In genomic region chr5:145859451-145859850, GRCh38 we compare ENCODE assay signal across 3 cellular contexts.
TF ChIP-seq lines count a peak whose summit lies in the region.

No MANE protein-coding gene starts in this region.

TF ChIP-seq in GM23338, 12 proteins besides CTCF, POLR2A, EP300 and RAD21 (continues in another document):
- TF ChIP-seq, protein P1, sequence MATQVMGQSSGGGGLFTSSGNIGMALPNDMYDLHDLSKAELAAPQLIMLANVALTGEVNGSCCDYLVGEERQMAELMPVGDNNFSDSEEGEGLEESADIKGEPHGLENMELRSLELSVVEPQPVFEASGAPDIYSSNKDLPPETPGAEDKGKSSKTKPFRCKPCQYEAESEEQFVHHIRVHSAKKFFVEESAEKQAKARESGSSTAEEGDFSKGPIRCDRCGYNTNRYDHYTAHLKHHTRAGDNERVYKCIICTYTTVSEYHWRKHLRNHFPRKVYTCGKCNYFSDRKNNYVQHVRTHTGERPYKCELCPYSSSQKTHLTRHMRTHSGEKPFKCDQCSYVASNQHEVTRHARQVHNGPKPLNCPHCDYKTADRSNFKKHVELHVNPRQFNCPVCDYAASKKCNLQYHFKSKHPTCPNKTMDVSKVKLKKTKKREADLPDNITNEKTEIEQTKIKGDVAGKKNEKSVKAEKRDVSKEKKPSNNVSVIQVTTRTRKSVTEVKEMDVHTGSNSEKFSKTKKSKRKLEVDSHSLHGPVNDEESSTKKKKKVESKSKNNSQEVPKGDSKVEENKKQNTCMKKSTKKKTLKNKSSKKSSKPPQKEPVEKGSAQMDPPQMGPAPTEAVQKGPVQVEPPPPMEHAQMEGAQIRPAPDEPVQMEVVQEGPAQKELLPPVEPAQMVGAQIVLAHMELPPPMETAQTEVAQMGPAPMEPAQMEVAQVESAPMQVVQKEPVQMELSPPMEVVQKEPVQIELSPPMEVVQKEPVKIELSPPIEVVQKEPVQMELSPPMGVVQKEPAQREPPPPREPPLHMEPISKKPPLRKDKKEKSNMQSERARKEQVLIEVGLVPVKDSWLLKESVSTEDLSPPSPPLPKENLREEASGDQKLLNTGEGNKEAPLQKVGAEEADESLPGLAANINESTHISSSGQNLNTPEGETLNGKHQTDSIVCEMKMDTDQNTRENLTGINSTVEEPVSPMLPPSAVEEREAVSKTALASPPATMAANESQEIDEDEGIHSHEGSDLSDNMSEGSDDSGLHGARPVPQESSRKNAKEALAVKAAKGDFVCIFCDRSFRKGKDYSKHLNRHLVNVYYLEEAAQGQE (IDR thresholded peaks at IDR 0.05; ENCODE audit: unreplicated experiment): no peak
- TF ChIP-seq ZNF114 (CRISPR knock-in tag; IDR thresholded peaks at IDR 0.05) (no peak), POLR2AphosphoS5 (IDR thresholded peaks at IDR 0.05; ENCODE audit: low read depth) (no peak), ETS1 (IDR thresholded peaks at IDR 0.05) (no peak), EZH2phosphoT487 (IDR thresholded peaks at IDR 0.05; ENCODE audit: unreplicated experiment) (no peak), STAT1 (IDR thresholded peaks at IDR 0.05; ENCODE audit: unreplicated experiment) (no peak), JUNB (IDR thresholded peaks at IDR 0.05; ENCODE audit: unreplicated experiment) (no peak), NANOG (IDR thresholded peaks at IDR 0.05; ENCODE audit: borderline replicate concordance) (no peak), CREB1 (CRISPR knock-in tag; IDR thresholded peaks at IDR 0.05; ENCODE audit: low read depth) (no peak)

TF ChIP-seq in HEK293, 187 proteins besides CTCF, POLR2A, EP300 and RAD21 (continued from another document):
- TF ChIP-seq ZBTB6 (tag by site-specific recombination; IDR thresholded peaks at IDR 0.05): no peak
- TF ChIP-seq ZNF366 (tag by site-specific recombination; conservative IDR thresholded peaks at IDR 0.05): no peak
- TF ChIP-seq KLF8 (tag by site-specific recombination; IDR thresholded peaks at IDR 0.05): no peak
- TF ChIP-seq ZBTB20 (tag by site-specific recombination; IDR thresholded peaks at IDR 0.05): no peak
- no peak for TF ChIP-seq ZNF155 (tag by site-specific recombination; IDR thresholded peaks at IDR 0.05)
TF ChIP-seq in HEK293: peak in this region for 2.

TF ChIP-seq in WTC11, 78 proteins besides CTCF, POLR2A, EP300 and RAD21 (continued from another document):
- TF ChIP-seq, protein P2, sequence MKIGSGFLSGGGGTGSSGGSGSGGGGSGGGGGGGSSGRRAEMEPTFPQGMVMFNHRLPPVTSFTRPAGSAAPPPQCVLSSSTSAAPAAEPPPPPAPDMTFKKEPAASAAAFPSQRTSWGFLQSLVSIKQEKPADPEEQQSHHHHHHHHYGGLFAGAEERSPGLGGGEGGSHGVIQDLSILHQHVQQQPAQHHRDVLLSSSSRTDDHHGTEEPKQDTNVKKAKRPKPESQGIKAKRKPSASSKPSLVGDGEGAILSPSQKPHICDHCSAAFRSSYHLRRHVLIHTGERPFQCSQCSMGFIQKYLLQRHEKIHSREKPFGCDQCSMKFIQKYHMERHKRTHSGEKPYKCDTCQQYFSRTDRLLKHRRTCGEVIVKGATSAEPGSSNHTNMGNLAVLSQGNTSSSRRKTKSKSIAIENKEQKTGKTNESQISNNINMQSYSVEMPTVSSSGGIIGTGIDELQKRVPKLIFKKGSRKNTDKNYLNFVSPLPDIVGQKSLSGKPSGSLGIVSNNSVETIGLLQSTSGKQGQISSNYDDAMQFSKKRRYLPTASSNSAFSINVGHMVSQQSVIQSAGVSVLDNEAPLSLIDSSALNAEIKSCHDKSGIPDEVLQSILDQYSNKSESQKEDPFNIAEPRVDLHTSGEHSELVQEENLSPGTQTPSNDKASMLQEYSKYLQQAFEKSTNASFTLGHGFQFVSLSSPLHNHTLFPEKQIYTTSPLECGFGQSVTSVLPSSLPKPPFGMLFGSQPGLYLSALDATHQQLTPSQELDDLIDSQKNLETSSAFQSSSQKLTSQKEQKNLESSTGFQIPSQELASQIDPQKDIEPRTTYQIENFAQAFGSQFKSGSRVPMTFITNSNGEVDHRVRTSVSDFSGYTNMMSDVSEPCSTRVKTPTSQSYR (CRISPR knock-in tag; IDR thresholded peaks at IDR 0.05): no peak
- TF ChIP-seq CREB1 (CRISPR knock-in tag; IDR thresholded peaks at IDR 0.05) (no peak), ZNF416 (CRISPR knock-in tag; IDR thresholded peaks at IDR 0.05) (no peak), ETV6 (CRISPR knock-in tag; IDR thresholded peaks at IDR 0.05) (no peak), ATF6 (CRISPR knock-in tag; IDR thresholded peaks at IDR 0.05) (no peak), EMX1 (CRISPR knock-in tag; IDR thresholded peaks at IDR 0.05) (no peak)
- TF ChIP-seq, protein P3, sequence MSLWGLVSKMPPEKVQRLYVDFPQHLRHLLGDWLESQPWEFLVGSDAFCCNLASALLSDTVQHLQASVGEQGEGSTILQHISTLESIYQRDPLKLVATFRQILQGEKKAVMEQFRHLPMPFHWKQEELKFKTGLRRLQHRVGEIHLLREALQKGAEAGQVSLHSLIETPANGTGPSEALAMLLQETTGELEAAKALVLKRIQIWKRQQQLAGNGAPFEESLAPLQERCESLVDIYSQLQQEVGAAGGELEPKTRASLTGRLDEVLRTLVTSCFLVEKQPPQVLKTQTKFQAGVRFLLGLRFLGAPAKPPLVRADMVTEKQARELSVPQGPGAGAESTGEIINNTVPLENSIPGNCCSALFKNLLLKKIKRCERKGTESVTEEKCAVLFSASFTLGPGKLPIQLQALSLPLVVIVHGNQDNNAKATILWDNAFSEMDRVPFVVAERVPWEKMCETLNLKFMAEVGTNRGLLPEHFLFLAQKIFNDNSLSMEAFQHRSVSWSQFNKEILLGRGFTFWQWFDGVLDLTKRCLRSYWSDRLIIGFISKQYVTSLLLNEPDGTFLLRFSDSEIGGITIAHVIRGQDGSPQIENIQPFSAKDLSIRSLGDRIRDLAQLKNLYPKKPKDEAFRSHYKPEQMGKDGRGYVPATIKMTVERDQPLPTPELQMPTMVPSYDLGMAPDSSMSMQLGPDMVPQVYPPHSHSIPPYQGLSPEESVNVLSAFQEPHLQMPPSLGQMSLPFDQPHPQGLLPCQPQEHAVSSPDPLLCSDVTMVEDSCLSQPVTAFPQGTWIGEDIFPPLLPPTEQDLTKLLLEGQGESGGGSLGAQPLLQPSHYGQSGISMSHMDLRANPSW (CRISPR knock-in tag; conservative IDR thresholded peaks at IDR 0.05; ENCODE audit: low read depth): no peak
TF ChIP-seq in WTC11: peak in this region for 0.
